ENCODE assay signal across 18 cellular contexts in the genomic region with DNA sequence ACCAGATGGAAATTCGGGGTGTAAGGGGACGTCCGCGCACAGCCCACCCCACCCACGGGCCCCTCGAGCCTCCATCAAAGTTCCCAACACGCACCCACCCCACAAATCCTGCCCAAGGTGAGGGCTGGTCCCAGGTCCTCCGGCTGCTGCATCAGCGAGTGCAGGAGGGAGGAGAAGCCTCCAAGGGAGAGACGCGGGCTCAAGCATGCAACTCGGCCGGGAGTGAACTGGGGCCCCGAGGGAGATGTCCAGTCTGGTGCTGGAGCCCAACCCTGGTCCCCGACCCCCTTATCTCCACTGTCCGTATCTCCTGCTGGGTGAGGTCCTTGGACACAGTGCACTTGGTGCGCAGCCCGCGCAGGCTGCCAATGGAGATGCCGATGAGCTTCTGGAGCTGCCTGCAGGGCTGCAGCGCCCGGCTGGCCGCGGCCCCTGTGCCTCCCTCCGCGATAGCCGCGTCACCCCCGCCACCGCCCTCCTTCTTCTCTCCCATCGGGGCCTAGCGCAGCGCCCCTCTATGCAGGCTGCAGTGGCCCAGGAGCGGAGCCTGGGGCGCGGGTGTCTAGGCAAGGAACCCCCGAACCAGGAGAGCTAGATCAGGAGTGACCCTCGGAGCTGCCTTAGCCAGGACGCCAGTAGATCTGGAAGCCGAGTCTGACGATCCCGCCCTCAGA.
A peak's percentile ranks its signal among the peaks of the same experiment; 100 is the strongest.
DNase-seq lines count a peak whose midpoint lies in the region; ATAC-seq and TF ChIP-seq lines count a peak whose summit lies in the region.
"Had no signal": no experiment of that assay in that cellular context is flagged by ENCODE, and none has a peak within 500 bp of the region (broad histone marks: within the 10 kb centered on the region; RNA-seq: fewer than 3 reads in every experiment).

No MANE protein-coding gene starts in this region.

- no peaks in the 10 kb centered on the region for H3K36me3 ChIP-seq in BLaER1
- H3K36me3 ChIP-seq in GM23248 (ENCODE audit: low read depth) = no peaks in the 10 kb centered on the region
- H3K36me3 ChIP-seq in heart right ventricle = no peaks in the 10 kb centered on the region
- no peaks in the 10 kb centered on the region for H3K36me3 ChIP-seq in smooth muscle cell (ENCODE audit: low read depth)

- H4K20me1 ChIP-seq in BLaER1 (no peaks in the 10 kb centered on the region), GM23248 (ENCODE audit: insufficient read depth) (no peaks in the 10 kb centered on the region), smooth muscle cell (ENCODE audit: low read depth) (no peaks in the 10 kb centered on the region)

- no peaks in the 10 kb centered on the region for H3F3A ChIP-seq in GM23248 (ENCODE audit: insufficient read depth)
- H3F3A ChIP-seq in smooth muscle cell (ENCODE audit: low read depth) = no peaks in the 10 kb centered on the region

- no peak for ATAC-seq in heart right ventricle
- no peak for ATAC-seq in activated CD4-positive, CD25-positive, alpha-beta regulatory T cell treated with anti-CD3 and anti-CD28 coated beads, Interleukin-2, amount 50 U/mL, for 24 hours
- ATAC-seq: activated T-cell treated with anti-CD3 and anti-CD28 coated beads, Interleukin-2, amount 50 U/mL, for 72 hours; foreskin keratinocyte; stimulated activated naive CD8-positive, alpha-beta T cell treated with anti-CD3 and anti-CD28 coated beads, Interleukin-15, amount 100 ng/mL, for 72 hours had no signal

- H3K27ac ChIP-seq in BLaER1 (no peak overlapping the region), GM23248 (no peak overlapping the region), heart right ventricle (no peak overlapping the region), smooth muscle cell (ENCODE audit: low read depth) (no peak overlapping the region)
- H3K27ac ChIP-seq: foreskin keratinocyte had no signal

- H3K9ac ChIP-seq in BLaER1 (no peak overlapping the region), GM23248 (no peak overlapping the region), smooth muscle cell (ENCODE audit: low read depth) (no peak overlapping the region)

- DNase-seq in GM23248 = peak; percentile 31
- DNase-seq in heart right ventricle = peak; percentile 4 to 23
- DNase-seq in smooth muscle cell (lab: John Stamatoyannopoulos, UW; ENCODE audit: unreplicated experiment) = peak; percentile 0
- no peak for DNase-seq in T-helper 9 cell
- no peak for DNase-seq in activated T-cell treated with anti-CD3 and anti-CD28 coated beads for 4 hours
- DNase-seq: activated T-cell treated with anti-CD3 and anti-CD28 coated beads, Interleukin-2, amount 50 U/mL, for 72 hours; DMS 273 treated with DMSO at 0.1 percent for 48 hours; foreskin keratinocyte; HFFc6; mammary epithelial cell; naive B cell; NCI-H187 treated with DMSO at 0.1 percent for 48 hours; NCI-H510A; OCI-M1; stimulated activated CD4-positive, alpha-beta T cell treated with anti-CD3 and anti-CD28 coated beads, Interleukin-15, amount 100 ng/mL, for 24 hours; stimulated activated naive CD8-positive, alpha-beta T cell treated with anti-CD3 and anti-CD28 coated beads, Interleukin-15, amount 100 ng/mL, for 72 hours had no signal

- intact Hi-C loops in heart right ventricle (cut with DNase I) = no loop called here

- WGBS in GM23248 (ENCODE audit: low coverage in 1 of 2, low lambda C conversion rate in 2 of 2, missing lambda C conversion rate in 2 of 2), 2 experiments = 59 to 62% methylated on average over 39 to 41 of the region's 42 CpGs
- 59 to 66% methylated on average over 42 of the region's 42 CpGs for WGBS in heart right ventricle, 2 donors
- 91% methylated on average over 38 of the region's 42 CpGs for WGBS in smooth muscle cell (ENCODE audit: low lambda C conversion rate)

- no peaks in the 10 kb centered on the region for H3K9me2 ChIP-seq in GM23248 (ENCODE audit: insufficient read depth)

- H3K27me3 ChIP-seq in BLaER1 = no peaks in the 10 kb centered on the region
- H3K27me3 ChIP-seq in GM23248 (replicated peaks; ENCODE audit: insufficient read depth) = no peaks in the 10 kb centered on the region
- peaks cover 0 to 35% (median 6%) of the 10 kb centered on the region in 7 donors for H3K27me3 ChIP-seq in heart right ventricle
- H3K27me3 ChIP-seq in smooth muscle cell (ENCODE audit: low read depth) = no peaks in the 10 kb centered on the region
- H3K27me3 ChIP-seq: foreskin keratinocyte had no signal

- in situ Hi-C loops in GM23248 (cut with MboI) = no loop called here

- H3K79me2 ChIP-seq in GM23248 (ENCODE audit: insufficient read depth) = no peaks in the 10 kb centered on the region
- no peaks in the 10 kb centered on the region for H3K79me2 ChIP-seq in smooth muscle cell (ENCODE audit: low read depth)

- H3K4me1 ChIP-seq in BLaER1 = no peaks in the 10 kb centered on the region
- H3K4me1 ChIP-seq in GM23248 (ENCODE audit: insufficient read depth) = no peaks in the 10 kb centered on the region
- no peaks in the 10 kb centered on the region for H3K4me1 ChIP-seq in heart right ventricle
- no peaks in the 10 kb centered on the region for H3K4me1 ChIP-seq in smooth muscle cell (ENCODE audit: low read depth)
- H3K4me1 ChIP-seq: foreskin keratinocyte had no signal

- H3K4me2 ChIP-seq in BLaER1 (no peak overlapping the region), GM23248 (ENCODE audit: unreplicated experiment) (no peak overlapping the region), smooth muscle cell (no peak overlapping the region)

- H3K9me3 ChIP-seq in BLaER1 (peaks cover 26% of the 10 kb centered on the region), GM23248 (ENCODE audit: low read depth) (no peaks in the 10 kb centered on the region), heart right ventricle (peaks cover 0 to 55% (median 0%) of the 10 kb centered on the region in 11 donors), smooth muscle cell (replicated peaks; ENCODE audit: low read depth) (peaks cover 9% of the 10 kb centered on the region)

- H2AFZ ChIP-seq in GM23248 (no peak overlapping the region), smooth muscle cell (ENCODE audit: low read depth) (no peak overlapping the region)

- H3K4me3 ChIP-seq in BLaER1 (0 out of 2 replicates have a peak overlapping the region, but pooled peaks have one; percentile 22), GM23248 (no peak overlapping the region), heart right ventricle (no peak overlapping the region), smooth muscle cell (no peak overlapping the region)

- TF ChIP-seq CTCF in heart right ventricle (IDR thresholded peaks at IDR 0.05) (no peak), smooth muscle cell (IDR thresholded peaks at IDR 0.05; ENCODE audit: borderline replicate concordance, insufficient read depth, poor library complexity, severe bottlenecking) (no peak)

Comparison
In these comparisons a context has a peak if more than half of its experiments do, and no peak if none do; other contexts are left out.
1. DNase-seq: peak in GM23248 (single experiment), heart right ventricle (2 of 2) and smooth muscle cell (single experiment); none in T-helper 9 cell (single experiment) and activated T-cell treated with anti-CD3 and anti-CD28 coated beads for 4 hours (single experiment).